ENCODE assay signal across 25 cellular contexts in the genomic region with DNA sequence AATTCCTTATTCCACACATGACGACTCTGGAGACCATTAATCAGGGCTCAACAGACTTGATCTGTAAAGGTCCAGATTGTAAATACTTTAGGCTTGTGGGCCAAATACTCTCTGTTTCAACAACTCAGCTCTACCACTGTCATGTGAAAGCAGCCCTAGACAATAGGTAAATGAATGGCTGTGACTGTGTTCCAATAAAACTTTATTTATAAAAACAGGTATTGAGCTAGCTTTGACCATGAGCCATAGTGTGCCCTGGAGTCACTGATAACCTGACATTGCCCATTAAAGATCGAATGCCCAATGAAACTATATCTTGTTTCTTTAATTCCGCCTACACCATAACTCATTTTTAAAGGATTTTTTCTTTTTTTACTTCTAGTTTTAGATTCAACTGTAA.
"Had no signal": no experiment of that assay in that cellular context is flagged by ENCODE, and none has a peak within 500 bp of the region (broad histone marks: within the 10 kb centered on the region; RNA-seq: fewer than 3 reads in every experiment).

No MANE protein-coding gene starts in this region.

- H3K9me3 ChIP-seq: SJCRH30 had no signal

- H3K4me2 ChIP-seq: KMS-11, PC-9 had no signal

- H3K27ac ChIP-seq: KMS-11, PC-9, RWPE1, SJCRH30, SK-N-MC had no signal

- H3K36me3 Mint-ChIP-seq: T-cell had no signal

- H3K27me3 ChIP-seq: SJCRH30 had no signal

- H3K4me1 Mint-ChIP-seq: T-cell had no signal

- FAIRE-seq: RCC 7860 had no signal

- H2AFZ ChIP-seq: PC-9 had no signal

- H3K4me3 Mint-ChIP-seq: T-cell had no signal

- ATAC-seq: Panc1, Right ventricle myocardium inferior, SK-N-SH treated with all-trans-retinoic acid at 6 μM for 48 hours, T-cell had no signal

- H3K4me3 ChIP-seq: PC-9, SJCRH30, SK-N-MC had no signal

- DNase-seq: Karpas-422, MM.1S, MV-4-11, NCI-H1105, NCI-H1436 treated with DMSO at 0.1 percent for 48 hours, NCI-H187 treated with DMSO at 0.1 percent for 48 hours, NCI-H2029, NCI-H2171 treated with DMSO at 0.1 percent for 48 hours, NCI-H345, NCI-H510A treated with DMSO at 0.1 percent for 48 hours, NCI-H524 treated with DMSO at 0.1 percent for 48 hours, NCI-H526 treated with DMSO at 0.1 percent for 48 hours, NCI-H774, PC-9, SHP77, SIG-M5, SJCRH30, T-cell had no signal

- H3K9me3 Mint-ChIP-seq: T-cell had no signal

- H3K27ac Mint-ChIP-seq: T-cell had no signal

- H3K9ac ChIP-seq: KMS-11 had no signal

- H3K36me3 ChIP-seq: SJCRH30 had no signal
